In the genomic region with DNA sequence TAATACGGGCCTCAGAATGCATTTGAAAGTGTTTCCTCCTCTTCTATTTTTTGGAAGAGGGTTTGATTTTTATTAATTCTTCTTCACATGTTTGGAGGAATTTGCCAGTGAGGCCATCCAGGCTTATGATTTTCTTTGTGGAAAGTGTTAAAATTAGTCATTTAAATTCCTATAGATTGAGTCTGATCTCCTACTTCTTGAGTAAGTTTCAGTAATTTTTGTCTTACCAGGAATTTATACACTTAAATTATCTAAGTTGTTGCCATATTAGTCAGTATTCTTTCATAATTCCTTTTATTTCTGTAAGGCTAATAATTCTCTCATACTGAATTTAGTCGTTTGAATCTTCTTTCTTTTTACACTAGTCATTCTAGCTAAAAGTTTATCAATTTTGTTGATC, we compare ENCODE assay signal across 25 cellular contexts. TPM values are rescaled to one million over a fixed set of nuclear protein-coding genes. Genes with fewer than 3 reads are reported as not detected.
"Had no signal": no experiment of that assay in that cellular context is flagged by ENCODE, and none has a peak within 500 bp of the region (broad histone marks: within the 10 kb centered on the region; RNA-seq: fewer than 3 reads in every experiment).

No MANE protein-coding gene starts in this region.

- H3K9me3 ChIP-seq: SK-N-SH had no signal

- ATAC-seq: activated CD4-positive, CD25-positive, alpha-beta regulatory T cell treated with anti-CD3 and anti-CD28 coated beads, Interleukin-2, amount 50 U/mL, for 24 hours; activated CD8-positive, alpha-beta T cell treated with anti-CD3 and anti-CD28 coated beads for 36 hours; activated T-cell treated with anti-CD3 and anti-CD28 coated beads, Interleukin-2, amount 50 U/mL, for 72 hours had no signal

- H3K4me1 ChIP-seq: breast epithelium had no signal

- DNase-seq: activated CD4-positive, alpha-beta T cell treated with anti-CD3 and anti-CD28 coated beads for 4 hours; activated CD8-positive, alpha-beta memory T cell treated with anti-CD3 and anti-CD28 coated beads, Interleukin-2, amount 50 U/mL, for 4 hours; activated CD8-positive, alpha-beta T cell treated with anti-CD3 and anti-CD28 coated beads for 36 hours; activated gamma-delta T cell treated with Interleukin-2 at 50 U/mL for 16 hours; activated naive CD4-positive, alpha-beta T cell treated with anti-CD3 and anti-CD28 coated beads, Interleukin-2, amount 10 ng/mL, durations not matched to agents 7 days and 5 days; activated naive CD8-positive, alpha-beta T cell treated with anti-CD3 and anti-CD28 coated beads for 36 hours; activated T-cell treated with anti-CD3 and anti-CD28 coated beads, Interleukin-2, amount 50 U/mL, for 72 hours; anterior cingulate cortex; caudate nucleus; NCI-H1048; NCI-H146; NCI-H1930; NCI-H2171; NCI-H226; NCI-H526; NCI-H82; SIG-M5; SK-N-SH had no signal

- H3K36me3 ChIP-seq: breast epithelium had no signal

- H3K27me3 ChIP-seq: breast epithelium had no signal

- H3K9ac ChIP-seq: SK-N-SH had no signal

- H3K4me3 ChIP-seq: breast epithelium had no signal

- H3K4me2 ChIP-seq: SK-N-SH had no signal

- H3K27ac ChIP-seq: breast epithelium had no signal

RNA-seq across cellular contexts. Expression of gene HAPLN1, which starts 25.2 kb away (rescaled TPM):
- total RNA-seq: activated CD8-positive, alpha-beta T cell treated with anti-CD3 and anti-CD28 coated beads for 36 hours; activated naive CD8-positive, alpha-beta T cell treated with anti-CD3 and anti-CD28 coated beads for 36 hours; activated T-cell treated with anti-CD3 and anti-CD28 coated beads, Interleukin-2, amount 50 U/mL, for 72 hours; activated T-helper 2 cell treated with anti-CD3 and anti-CD28 coated beads, Interferon-gamma antibody, Interleukin-2, Interleukin-4, amounts not matched to agents 10 μg/mL and 5 μg/mL and 100 μg/mL, durations not matched to agents 14 hours and 24 hours and 36 hours; breast epithelium; LHCN-M2; NCI-H460; OCI-LY7 had no signal
- polyA plus RNA-seq: adipose tissue had no signal
